Comparison of ENCODE assay signal across 1 cellular context in genomic region chr9:10045598-10045997, GRCh38.
TF ChIP-seq lines count a peak whose summit lies in the region.

No MANE protein-coding gene starts in this region.

TF ChIP-seq in GM23338, 12 proteins besides CTCF, POLR2A, EP300 and RAD21 (continued from another document):
- TF ChIP-seq, protein P1, sequence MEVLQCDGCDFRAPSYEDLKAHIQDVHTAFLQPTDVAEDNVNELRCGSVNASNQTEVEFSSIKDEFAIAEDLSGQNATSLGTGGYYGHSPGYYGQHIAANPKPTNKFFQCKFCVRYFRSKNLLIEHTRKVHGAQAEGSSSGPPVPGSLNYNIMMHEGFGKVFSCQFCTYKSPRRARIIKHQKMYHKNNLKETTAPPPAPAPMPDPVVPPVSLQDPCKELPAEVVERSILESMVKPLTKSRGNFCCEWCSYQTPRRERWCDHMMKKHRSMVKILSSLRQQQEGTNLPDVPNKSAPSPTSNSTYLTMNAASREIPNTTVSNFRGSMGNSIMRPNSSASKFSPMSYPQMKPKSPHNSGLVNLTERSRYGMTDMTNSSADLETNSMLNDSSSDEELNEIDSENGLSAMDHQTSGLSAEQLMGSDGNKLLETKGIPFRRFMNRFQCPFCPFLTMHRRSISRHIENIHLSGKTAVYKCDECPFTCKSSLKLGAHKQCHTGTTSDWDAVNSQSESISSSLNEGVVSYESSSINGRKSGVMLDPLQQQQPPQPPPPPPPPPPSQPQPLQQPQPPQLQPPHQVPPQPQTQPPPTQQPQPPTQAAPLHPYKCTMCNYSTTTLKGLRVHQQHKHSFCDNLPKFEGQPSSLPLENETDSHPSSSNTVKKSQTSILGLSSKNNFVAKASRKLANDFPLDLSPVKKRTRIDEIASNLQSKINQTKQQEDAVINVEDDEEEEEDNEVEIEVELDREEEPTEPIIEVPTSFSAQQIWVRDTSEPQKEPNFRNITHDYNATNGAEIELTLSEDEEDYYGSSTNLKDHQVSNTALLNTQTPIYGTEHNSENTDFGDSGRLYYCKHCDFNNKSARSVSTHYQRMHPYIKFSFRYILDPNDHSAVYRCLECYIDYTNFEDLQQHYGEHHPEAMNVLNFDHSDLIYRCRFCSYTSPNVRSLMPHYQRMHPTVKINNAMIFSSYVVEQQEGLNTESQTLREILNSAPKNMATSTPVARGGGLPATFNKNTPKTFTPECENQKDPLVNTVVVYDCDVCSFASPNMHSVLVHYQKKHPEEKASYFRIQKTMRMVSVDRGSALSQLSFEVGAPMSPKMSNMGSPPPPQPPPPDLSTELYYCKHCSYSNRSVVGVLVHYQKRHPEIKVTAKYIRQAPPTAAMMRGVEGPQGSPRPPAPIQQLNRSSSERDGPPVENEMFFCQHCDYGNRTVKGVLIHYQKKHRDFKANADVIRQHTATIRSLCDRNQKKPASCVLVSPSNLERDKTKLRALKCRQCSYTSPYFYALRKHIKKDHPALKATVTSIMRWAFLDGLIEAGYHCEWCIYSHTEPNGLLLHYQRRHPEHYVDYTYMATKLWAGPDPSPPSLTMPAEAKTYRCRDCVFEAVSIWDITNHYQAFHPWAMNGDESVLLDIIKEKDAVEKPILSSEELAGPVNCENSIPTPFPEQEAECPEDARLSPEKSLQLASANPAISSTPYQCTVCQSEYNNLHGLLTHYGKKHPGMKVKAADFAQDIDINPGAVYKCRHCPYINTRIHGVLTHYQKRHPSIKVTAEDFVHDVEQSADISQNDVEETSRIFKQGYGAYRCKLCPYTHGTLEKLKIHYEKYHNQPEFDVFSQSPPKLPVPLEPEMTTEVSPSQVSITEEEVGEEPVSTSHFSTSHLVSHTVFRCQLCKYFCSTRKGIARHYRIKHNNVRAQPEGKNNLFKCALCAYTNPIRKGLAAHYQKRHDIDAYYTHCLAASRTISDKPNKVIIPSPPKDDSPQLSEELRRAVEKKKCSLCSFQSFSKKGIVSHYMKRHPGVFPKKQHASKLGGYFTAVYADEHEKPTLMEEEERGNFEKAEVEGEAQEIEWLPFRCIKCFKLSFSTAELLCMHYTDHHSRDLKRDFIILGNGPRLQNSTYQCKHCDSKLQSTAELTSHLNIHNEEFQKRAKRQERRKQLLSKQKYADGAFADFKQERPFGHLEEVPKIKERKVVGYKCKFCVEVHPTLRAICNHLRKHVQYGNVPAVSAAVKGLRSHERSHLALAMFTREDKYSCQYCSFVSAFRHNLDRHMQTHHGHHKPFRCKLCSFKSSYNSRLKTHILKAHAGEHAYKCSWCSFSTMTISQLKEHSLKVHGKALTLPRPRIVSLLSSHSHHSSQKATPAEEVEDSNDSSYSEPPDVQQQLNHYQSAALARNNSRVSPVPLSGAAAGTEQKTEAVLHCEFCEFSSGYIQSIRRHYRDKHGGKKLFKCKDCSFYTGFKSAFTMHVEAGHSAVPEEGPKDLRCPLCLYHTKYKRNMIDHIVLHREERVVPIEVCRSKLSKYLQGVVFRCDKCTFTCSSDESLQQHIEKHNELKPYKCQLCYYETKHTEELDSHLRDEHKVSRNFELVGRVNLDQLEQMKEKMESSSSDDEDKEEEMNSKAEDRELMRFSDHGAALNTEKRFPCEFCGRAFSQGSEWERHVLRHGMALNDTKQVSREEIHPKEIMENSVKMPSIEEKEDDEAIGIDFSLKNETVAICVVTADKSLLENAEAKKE (CRISPR knock-in tag; IDR thresholded peaks at IDR 0.05), result no peak
- TF ChIP-seq, protein P2, sequence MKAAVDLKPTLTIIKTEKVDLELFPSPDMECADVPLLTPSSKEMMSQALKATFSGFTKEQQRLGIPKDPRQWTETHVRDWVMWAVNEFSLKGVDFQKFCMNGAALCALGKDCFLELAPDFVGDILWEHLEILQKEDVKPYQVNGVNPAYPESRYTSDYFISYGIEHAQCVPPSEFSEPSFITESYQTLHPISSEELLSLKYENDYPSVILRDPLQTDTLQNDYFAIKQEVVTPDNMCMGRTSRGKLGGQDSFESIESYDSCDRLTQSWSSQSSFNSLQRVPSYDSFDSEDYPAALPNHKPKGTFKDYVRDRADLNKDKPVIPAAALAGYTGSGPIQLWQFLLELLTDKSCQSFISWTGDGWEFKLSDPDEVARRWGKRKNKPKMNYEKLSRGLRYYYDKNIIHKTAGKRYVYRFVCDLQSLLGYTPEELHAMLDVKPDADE (IDR thresholded peaks at IDR 0.05), result no peak
- TF ChIP-seq EZH2phosphoT487 (IDR thresholded peaks at IDR 0.05; ENCODE audit: unreplicated experiment) (no peak), REST (IDR thresholded peaks at IDR 0.05; ENCODE audit: unreplicated experiment) (no peak), CREB1 (CRISPR knock-in tag; IDR thresholded peaks at IDR 0.05; ENCODE audit: low read depth) (no peak), POLR2AphosphoS5 (IDR thresholded peaks at IDR 0.05; ENCODE audit: low read depth) (no peak), JUNB (IDR thresholded peaks at IDR 0.05; ENCODE audit: unreplicated experiment) (no peak), ZNF331 (CRISPR knock-in tag; IDR thresholded peaks at IDR 0.05; ENCODE audit: low read depth) (no peak), STAT1 (IDR thresholded peaks at IDR 0.05; ENCODE audit: unreplicated experiment) (no peak), EZH2 (IDR thresholded peaks at IDR 0.05; ENCODE audit: low read depth, unreplicated experiment) (no peak)
TF ChIP-seq in GM23338: peak in this region for 0.
